Comparison of ENCODE assay signal across 29 cellular contexts in genomic region chr9:112604790-112605189, GRCh38.
"Had no signal": no experiment of that assay in that cellular context is flagged by ENCODE, and none has a peak within 500 bp of the region (broad histone marks: within the 10 kb centered on the region; RNA-seq: fewer than 3 reads in every experiment).

No MANE protein-coding gene starts in this region.

- H3K27me3 Mint-ChIP-seq: activated CD4-positive, alpha-beta T cell treated with anti-CD3 and anti-CD28 coated beads, Interleukin-2, amount 10 ng/mL, durations not matched to agents 24 days and 14 days; activated CD8-positive, alpha-beta memory T cell treated with anti-CD3 and anti-CD28 coated beads, Interleukin-2, amount 10 ng/mL, durations not matched to agents 7 days and 5 days; activated naive CD4-positive, alpha-beta T cell treated with anti-CD3 and anti-CD28 coated beads, Interleukin-2, amount 10 ng/mL, durations not matched to agents 7 days and 5 days; activated naive CD8-positive, alpha-beta T cell; activated naive CD8-positive, alpha-beta T cell treated with anti-CD3 and anti-CD28 coated beads, Interleukin-2, amount 50 U/mL, for 24 hours had no signal

- H3K27me3 ChIP-seq: brain microvascular endothelial cell had no signal

- H3K27ac Mint-ChIP-seq: activated CD4-positive, alpha-beta T cell treated with anti-CD3 and anti-CD28 coated beads, Interleukin-2, amount 10 ng/mL, durations not matched to agents 24 days and 14 days; activated CD8-positive, alpha-beta memory T cell treated with anti-CD3 and anti-CD28 coated beads, Interleukin-2, amount 10 ng/mL, durations not matched to agents 7 days and 5 days; activated naive CD4-positive, alpha-beta T cell treated with anti-CD3 and anti-CD28 coated beads, Interleukin-2, amount 10 ng/mL, durations not matched to agents 7 days and 5 days; activated naive CD8-positive, alpha-beta T cell; activated naive CD8-positive, alpha-beta T cell treated with anti-CD3 and anti-CD28 coated beads, Interleukin-2, amount 50 U/mL, for 24 hours had no signal

- DNase-seq: activated CD4-positive, alpha-beta T cell treated with anti-CD3 and anti-CD28 coated beads, Interleukin-2, amount 10 ng/mL, durations not matched to agents 24 days and 14 days; activated CD4-positive, alpha-beta T cell treated with anti-CD3 and anti-CD28 coated beads, Interleukin-2, amount 50 U/mL, for 48 hours; activated CD8-positive, alpha-beta memory T cell treated with anti-CD3 and anti-CD28 coated beads for 24 hours; activated CD8-positive, alpha-beta memory T cell treated with anti-CD3 and anti-CD28 coated beads, Interleukin-2, amount 10 ng/mL, durations not matched to agents 7 days and 5 days; activated CD8-positive, alpha-beta memory T cell treated with anti-CD3 and anti-CD28 coated beads, Interleukin-2, amount 50 U/mL, for 48 hours; activated effector memory CD4-positive, alpha-beta T cell treated with Interleukin-2 at 50 U/mL for 16 hours; activated naive CD4-positive, alpha-beta T cell treated with anti-CD3 and anti-CD28 coated beads, Interleukin-2, amount 10 ng/mL, durations not matched to agents 7 days and 5 days; activated naive CD8-positive, alpha-beta T cell treated with anti-CD3 and anti-CD28 coated beads, Interleukin-2, amount 50 U/mL, for 24 hours; activated T-cell treated with anti-CD3 and anti-CD28 coated beads, Interleukin-2, amount 50 U/mL, for 48 hours; anterior cingulate cortex; brain microvascular endothelial cell; central memory CD4-positive, alpha-beta T cell; MM.1S; NCI-H1092; NCI-H1436 treated with DMSO at 0.1 percent for 48 hours; NCI-H1694 treated with DMSO at 0.1 percent for 48 hours; NCI-H2029; NCI-H2171; NCI-H510A; NCI-H526; NCI-H748 treated with DMSO at 0.1 percent for 48 hours; NK-92 treated with Interleukin-12 subunit alpha and Interleukin-12 subunit beta, amount 100 ng/mL, for 24 hours; PC-9; Right ventricle myocardium superior; SW 1271; T-helper 2 cell; T-helper 9 cell had no signal

- H3K36me3 ChIP-seq: brain microvascular endothelial cell, WERI-Rb-1 had no signal

- H3K4me3 ChIP-seq: PC-9 had no signal

- H2AFZ ChIP-seq: PC-9 had no signal

- H3K4me1 Mint-ChIP-seq: activated naive CD4-positive, alpha-beta T cell treated with anti-CD3 and anti-CD28 coated beads, Interleukin-2, amount 10 ng/mL, durations not matched to agents 7 days and 5 days had no signal

- H3K4me2 ChIP-seq: PC-9 had no signal

- H3K9me3 Mint-ChIP-seq: activated CD4-positive, alpha-beta T cell treated with anti-CD3 and anti-CD28 coated beads, Interleukin-2, amount 10 ng/mL, durations not matched to agents 24 days and 14 days; activated naive CD4-positive, alpha-beta T cell treated with anti-CD3 and anti-CD28 coated beads, Interleukin-2, amount 10 ng/mL, durations not matched to agents 7 days and 5 days; activated naive CD8-positive, alpha-beta T cell treated with anti-CD3 and anti-CD28 coated beads, Interleukin-2, amount 50 U/mL, for 24 hours had no signal

- H3K4me3 Mint-ChIP-seq: activated CD4-positive, alpha-beta T cell treated with anti-CD3 and anti-CD28 coated beads, Interleukin-2, amount 10 ng/mL, durations not matched to agents 24 days and 14 days; activated CD8-positive, alpha-beta memory T cell treated with anti-CD3 and anti-CD28 coated beads, Interleukin-2, amount 10 ng/mL, durations not matched to agents 7 days and 5 days; activated naive CD4-positive, alpha-beta T cell treated with anti-CD3 and anti-CD28 coated beads, Interleukin-2, amount 10 ng/mL, durations not matched to agents 7 days and 5 days; activated naive CD8-positive, alpha-beta T cell; activated naive CD8-positive, alpha-beta T cell treated with anti-CD3 and anti-CD28 coated beads, Interleukin-2, amount 50 U/mL, for 24 hours had no signal

- H3K27ac ChIP-seq: brain microvascular endothelial cell, PC-9, WERI-Rb-1 had no signal

- H3K36me3 Mint-ChIP-seq: activated CD8-positive, alpha-beta memory T cell treated with anti-CD3 and anti-CD28 coated beads, Interleukin-2, amount 10 ng/mL, durations not matched to agents 7 days and 5 days; activated naive CD4-positive, alpha-beta T cell treated with anti-CD3 and anti-CD28 coated beads, Interleukin-2, amount 10 ng/mL, durations not matched to agents 7 days and 5 days had no signal
